Comparison of ENCODE assay signal across 12 cellular contexts in the genomic region with DNA sequence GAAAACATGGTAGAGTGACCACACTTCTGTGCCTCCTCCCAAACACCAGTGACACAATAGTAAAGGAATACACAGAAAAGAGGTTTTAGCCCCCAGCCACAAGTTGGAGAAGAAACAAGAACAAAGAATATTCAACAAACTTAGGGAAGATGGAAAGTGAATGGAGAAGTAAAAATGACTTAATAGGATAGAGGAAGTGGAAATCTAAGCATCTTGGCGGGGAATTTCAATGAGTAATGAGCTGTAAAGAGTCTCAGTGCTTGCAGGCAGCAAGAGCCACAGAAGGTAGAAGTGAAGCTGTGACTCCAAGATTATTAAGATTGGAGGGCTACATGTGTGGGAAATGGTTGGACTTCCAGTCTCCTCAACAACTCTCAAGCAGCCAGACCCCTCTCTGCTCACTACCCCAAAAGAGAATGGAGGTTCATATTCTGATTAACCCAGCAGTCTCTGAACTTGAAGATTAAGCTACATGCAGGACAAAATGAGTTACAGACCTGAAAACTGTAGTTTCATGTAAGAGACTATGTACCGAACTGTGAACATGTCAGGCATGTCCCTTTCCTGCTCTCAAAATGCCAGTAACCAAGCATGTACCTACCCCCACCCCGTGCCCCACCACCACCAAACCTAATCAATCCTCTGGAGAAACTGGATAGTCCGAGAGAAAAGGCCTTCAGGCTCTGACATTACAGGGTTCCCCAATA. TPM values are rescaled to one million over a fixed set of nuclear protein-coding genes. Genes with fewer than 3 reads are reported as not detected.
DNase-seq lines count a peak whose midpoint lies in the region; ATAC-seq, FAIRE-seq and TF ChIP-seq lines count a peak whose summit lies in the region.
"Had no signal": no experiment of that assay in that cellular context is flagged by ENCODE, and none has a peak within 500 bp of the region (broad histone marks: within the 10 kb centered on the region; RNA-seq: fewer than 3 reads in every experiment).

No MANE protein-coding gene starts in this region.

- H3K4me2 ChIP-seq in GM12878 (ENCODE audit: control insufficient read depth, insufficient read depth): peak overlapping the region; percentile 65

- SMC1A ChIA-PET in GM12878 (lab: Charles Lee; ENCODE audit: uncharacterized antibody, unreplicated experiment): interaction anchor here (1.0 to 2.4 kb wide), 7 partner anchors 9 to 104 kb away, joined by 3 to 10 read pairs (median 6); no protein-coding TSS in a partner anchor

- RAD21 ChIA-PET in GM12878 (lab: Charles Lee; ENCODE audit: unreplicated experiment): interaction anchor here (0.7 to 1.9 kb wide), 11 partner anchors 8 to 104 kb away, joined by 3 to 12 read pairs (median 4); partner anchors contain the start of gene HNRNPLL

- H3K9me3 ChIP-seq in GM12878 (replicated peaks; ENCODE audit: control insufficient read depth, insufficient read depth, low read length) (peaks cover 1% of the 10 kb centered on the region; the same call in 2 of the 3 replicates), HAP-1 (no peaks in the 10 kb centered on the region)
- H3K9me3 ChIP-seq in naive thymus-derived CD4-positive, alpha-beta T cell (ENCODE audit: control insufficient read depth in 2 of 3, low read length in 3 of 3): no peaks in the 10 kb centered on the region
- H3K9me3 ChIP-seq: colonic mucosa had no signal

- TF ChIP-seq CTCF in GM10248 (IDR thresholded peaks at IDR 0.05; ENCODE audit: control extremely low read depth, extremely low read depth, low read depth, missing control alignments) (no peak), GM12878 (IDR thresholded peaks at IDR 0.05 in 2 of 3, conservative IDR thresholded peaks at IDR 0.05 in 1 of 3; ENCODE audit: control insufficient read depth in 2 of 3, extremely low read depth in 1 of 3, insufficient read depth in 1 of 3, low read depth in 3 of 3, low read length in 3 of 3) (no peak)

- TF ChIP-seq POLR2A in GM12878 (IDR thresholded peaks at IDR 0.05; ENCODE audit: low read depth, low read length): no peak

- H3K4me1 ChIP-seq in GM12878 (ENCODE audit: control insufficient read depth, insufficient read depth, low read length) (peaks cover 9% of the 10 kb centered on the region; the same call in 1 of the 2 replicates), HAP-1 (no peaks in the 10 kb centered on the region; the same call in 1 of the 2 replicates)
- H3K4me1 ChIP-seq in naive thymus-derived CD4-positive, alpha-beta T cell (ENCODE audit: control insufficient read depth in 2 of 2, insufficient read depth in 2 of 2, low read length in 2 of 2): no peaks in the 10 kb centered on the region
- H3K4me1 ChIP-seq: colonic mucosa had no signal

- H3K4me3 ChIP-seq in GM12878 (no peak overlapping the region), HAP-1 (no peak overlapping the region)
- no peak overlapping the region for H3K4me3 ChIP-seq in naive thymus-derived CD4-positive, alpha-beta T cell (ENCODE audit: low read length)
- H3K4me3 ChIP-seq: colonic mucosa had no signal

- no peak overlapping the region for H2AFZ ChIP-seq in GM12878 (ENCODE audit: control insufficient read depth, low read depth, low read length)

- ATAC-seq in HG03432 (IDR thresholded peaks at IDR 0.05; ENCODE audit: unreplicated experiment) (peak; percentile 77), GM12878 (peak; percentile 68), HG03460 (IDR thresholded peaks at IDR 0.05; ENCODE audit: unreplicated experiment) (no peak)
- peak; percentile 70 for ATAC-seq in naive thymus-derived CD4-positive, alpha-beta T cell
- ATAC-seq: activated CD8-positive, alpha-beta memory T cell treated with anti-CD3 and anti-CD28 coated beads, Interleukin-2, amount 10 ng/mL, durations not matched to agents 7 days and 5 days had no signal

- WGBS in GM12878 (ENCODE audit: insufficient coverage, insufficient replicate concordance, low lambda C conversion rate, missing lambda C conversion rate): 13% methylated on average over 4 of the region's 4 CpGs

- H3K36me3 ChIP-seq in GM12878 (ENCODE audit: control insufficient read depth in 2 of 2, insufficient read depth in 2 of 2, low read length in 1 of 2): no peaks in the 10 kb centered on the region
- H3K36me3 ChIP-seq in naive thymus-derived CD4-positive, alpha-beta T cell (ENCODE audit: control insufficient read depth in 2 of 3, insufficient read depth in 3 of 3, low read length in 3 of 3): no peaks in the 10 kb centered on the region
- no peaks in the 10 kb centered on the region for H3K36me3 ChIP-seq in HAP-1 (replicated peaks)
- H3K36me3 ChIP-seq: colonic mucosa had no signal

- no peak overlapping the region for H3K27ac ChIP-seq in GM12878 (ENCODE audit: control insufficient read depth, insufficient read depth)
- H3K27ac ChIP-seq in naive thymus-derived CD4-positive, alpha-beta T cell (ENCODE audit: low read depth, low read length): no peak overlapping the region
- H3K27ac ChIP-seq: colonic mucosa, RWPE1 had no signal

- POLR2A ChIA-PET in GM10248 (lab: Yijun Ruan, JAX): interaction anchor here (0.5 to 1.5 kb wide), 3 partner anchors 37 to 132 kb away, joined by 4 to 10 read pairs (median 8); partner anchors contain the start of gene SRSF7
- POLR2A ChIA-PET in GM12878 (lab: Charles Lee): interaction anchor here (0.7 to 2.8 kb wide), 6 partner anchors 8 to 77 kb away, joined by 3 to 9 read pairs (median 5); no protein-coding TSS in a partner anchor
- POLR2A ChIA-PET in naive thymus-derived CD4-positive, alpha-beta T cell (lab: Charles Lee): no interaction called here

- peaks cover 0 to 5% (median 0%) of the 10 kb centered on the region in 5 donors for H3K36me3 Mint-ChIP-seq in naive thymus-derived CD4-positive, alpha-beta T cell
- H3K36me3 Mint-ChIP-seq: type B pancreatic cell had no signal

- no peak overlapping the region for H3K9ac ChIP-seq in GM12878 (ENCODE audit: control insufficient read depth, insufficient read depth, low read length)

- H3K4me1 Mint-ChIP-seq in naive thymus-derived CD4-positive, alpha-beta T cell: peaks cover 0 to 19% (median 0%) of the 10 kb centered on the region in 7 donors

- no peak overlapping the region for H3K27ac Mint-ChIP-seq in naive thymus-derived CD4-positive, alpha-beta T cell
- H3K27ac Mint-ChIP-seq: activated CD8-positive, alpha-beta memory T cell treated with anti-CD3 and anti-CD28 coated beads, Interleukin-2, amount 10 ng/mL, durations not matched to agents 7 days and 5 days had no signal

- H3K4me3 Mint-ChIP-seq in naive thymus-derived CD4-positive, alpha-beta T cell: no peak overlapping the region
- H3K4me3 Mint-ChIP-seq: activated CD8-positive, alpha-beta memory T cell treated with anti-CD3 and anti-CD28 coated beads, Interleukin-2, amount 10 ng/mL, durations not matched to agents 7 days and 5 days had no signal

- TF ChIP-seq EP300 in GM12878 (IDR thresholded peaks at IDR 0.05; ENCODE audit: borderline replicate concordance in 1 of 2, control insufficient read depth in 1 of 2, low read depth in 2 of 2, low read length in 2 of 2): peak in 1 of 2 experiments; percentile 48; a peak in 1 of 4 replicates

- H4K20me1 ChIP-seq in GM12878 (ENCODE audit: control insufficient read depth, insufficient read depth): no peaks in the 10 kb centered on the region

- in situ Hi-C loops in GM12878 (cut with MboI): no loop called here
- in situ Hi-C loops in HAP-1 (cut with MboI; ENCODE audit: low sequenced_read_pairs): no loop called here

- FAIRE-seq in GM12878 (lab: Jason Lieb, UNC): peak; percentile 64

- peak; percentile 46 for DNase-seq in GM10248 (ENCODE audit: extremely low spot score)
- no peak for DNase-seq in GM12878 (ENCODE audit: low read depth, low spot score)
- DNase-seq in naive thymus-derived CD4-positive, alpha-beta T cell: no peak
- no peak for DNase-seq in HAP-1 (ENCODE audit: low spot score in 2 of 2)
- no peak for DNase-seq in KG1 (lab: John Stamatoyannopoulos, UW)
- no peak for DNase-seq in NCI-H748 (lab: John Stamatoyannopoulos, UW; ENCODE audit: unreplicated experiment)
- DNase-seq: activated CD8-positive, alpha-beta memory T cell treated with anti-CD3 and anti-CD28 coated beads, Interleukin-2, amount 10 ng/mL, durations not matched to agents 7 days and 5 days; colonic mucosa had no signal

- TF ChIP-seq RAD21 in GM12878 (IDR thresholded peaks at IDR 0.05; ENCODE audit: insufficient read depth, low read depth, low read length): no peak

- H3K9me3 Mint-ChIP-seq in naive thymus-derived CD4-positive, alpha-beta T cell: no peaks in the 10 kb centered on the region

- no TSS peak for BruUV-seq in GM12878 (replicated peaks; lab: Mats Ljungman, UMichigan)

- H3K27me3 ChIP-seq in GM12878 (replicated peaks in 1 of 2; ENCODE audit: control insufficient read depth in 2 of 2, insufficient read depth in 2 of 2, low read length in 1 of 2) (0 out of 4 replicates have a peak, but pooled peaks cover 0 to 1% of the 10 kb centered on the region in 2 experiments), HAP-1 (ENCODE audit: low read depth) (no peaks in the 10 kb centered on the region)
- no peaks in the 10 kb centered on the region for H3K27me3 ChIP-seq in naive thymus-derived CD4-positive, alpha-beta T cell (ENCODE audit: control insufficient read depth in 2 of 2, insufficient read depth in 2 of 2, low read length in 2 of 2)
- H3K27me3 ChIP-seq: colonic mucosa had no signal

- no peaks in the 10 kb centered on the region for H3K79me2 ChIP-seq in GM12878 (ENCODE audit: control insufficient read depth, insufficient read depth, low read length)

- CTCF ChIA-PET in GM10248 (lab: Yijun Ruan, JAX) (interaction anchor here (0.8 to 5.5 kb wide), 6 partner anchors 8 to 38 kb away, joined by 3 to 31 read pairs (median 5); partner anchors contain the start of gene HNRNPLL), GM12878 (lab: Yijun Ruan, JAX) (interaction anchor here (0.9 to 1.2 kb wide), 6 partner anchors 8 to 38 kb away, joined by 3 to 5 read pairs (median 4); no protein-coding TSS in a partner anchor)
- CTCF ChIA-PET in naive thymus-derived CD4-positive, alpha-beta T cell (lab: Charles Lee): interaction anchor here (0.8 kb wide), 1 partner anchor 18 kb away, joined by 4 read pairs; no protein-coding TSS in a partner anchor

- H3K27me3 Mint-ChIP-seq in naive thymus-derived CD4-positive, alpha-beta T cell: peaks cover 0 to 5% (median 0%) of the 10 kb centered on the region in 5 donors
- H3K27me3 Mint-ChIP-seq: activated CD8-positive, alpha-beta memory T cell treated with anti-CD3 and anti-CD28 coated beads, Interleukin-2, amount 10 ng/mL, durations not matched to agents 7 days and 5 days; type B pancreatic cell had no signal

- intact Hi-C loops in GM12878 (cut with micrococcal nuclease; ENCODE audit: unreplicated experiment): loop anchor here (10.0 kb wide), 1 partner anchor 505 kb away; the partner anchor contains the start of gene SOS1
- intact Hi-C loops in naive thymus-derived CD4-positive, alpha-beta T cell (cut with micrococcal nuclease): no loop called here

RNA-seq across cellular contexts. Expression of gene HNRNPLL, which starts 16.9 kb away (rescaled TPM):
- total RNA-seq in GM12878 (2013; cell fraction: nucleolus; rRNA removed): 81.6 and 94.0 TPM in 2 replicates
- total RNA-seq in GM12878 (2014; rRNA removed) (3.1 and 3.5 TPM in 2 replicates), GM12878 (2014; rRNA removed; fragmentation: Illumina TruSeq; extraction: Trizol) (2.4 and 2.7 TPM in 2 replicates), GM12878 (2021) (3.2 and 4.0 TPM in 2 replicates)
- polyA plus RNA-seq in GM12878 (2011; ENCODE audit: low read depth): 10.1 TPM
- polyA plus RNA-seq in GM12878 (2011; rRNA removed) (27.1 and 43.6 TPM in 2 replicates), GM12878 (2014; fragmentation: Illumina TruSeq; extraction: Trizol) (2.0 and 2.9 TPM in 2 replicates), GM12878 (2014; fragmentation: Nextera tagmentation; extraction: Ambion mirVana) (1 to 10 TPM in 1 of 2 experiments, under 1 TPM in 1; 0.98 to 1.5 TPM), GM12878 (2014; rRNA removed) (1.8 and 3.2 TPM in 2 replicates), GM12878 (2016; fragmentation: Nextera tagmentation; extraction: Ambion mirVana) (10 to 100 TPM in 1 of 2 experiments, 1 to 10 TPM in 1; 8.3 to 10.5 TPM)
- 8.7 and 10.7 TPM in 2 replicates for polyA plus RNA-seq in GM12878 (2011; cell fraction: cytosol; rRNA removed)
- 15.3 and 18.0 TPM in 2 replicates for polyA plus RNA-seq in GM12878 (2011; cell fraction: nucleus; rRNA removed)
- 10.2 and 15.8 TPM in 2 replicates for polyA plus RNA-seq in GM12878 (2012)
- polyA minus RNA-seq in GM12878 (2011; rRNA and poly(A)+ RNA removed): 14.0 and 19.8 TPM in 2 replicates
- 7.9 and 10.4 TPM in 2 replicates for polyA minus RNA-seq in GM12878 (2011; cell fraction: cytosol; rRNA and poly(A)+ RNA removed)
- 19.5 and 24.5 TPM in 2 replicates for polyA minus RNA-seq in GM12878 (2011; cell fraction: nucleus; rRNA and poly(A)+ RNA removed)
- total RNA-seq in naive thymus-derived CD4-positive, alpha-beta T cell: 10 to 100 TPM; 10.1 to 66.8 (median 30.2) TPM
- 10 to 100 TPM; 14.1 to 16.4 TPM for polyA plus RNA-seq in naive thymus-derived CD4-positive, alpha-beta T cell

RNA-seq across cellular contexts. Expression of gene GALM, which starts 46.3 kb away (rescaled TPM):
- 17.5 and 23.2 TPM in 2 replicates for total RNA-seq in GM12878 (2013; cell fraction: nucleolus; rRNA removed)
- total RNA-seq in GM12878 (2014; rRNA removed): 1.1 and 1.6 TPM in 2 replicates
- 0.83 and 1.1 TPM in 2 replicates for total RNA-seq in GM12878 (2014; rRNA removed; fragmentation: Illumina TruSeq; extraction: Trizol)
- 1.1 and 1.8 TPM in 2 replicates for total RNA-seq in GM12878 (2021)
- polyA plus RNA-seq in GM12878 (2011; ENCODE audit: low read depth): 7.8 TPM
- polyA plus RNA-seq in GM12878 (2011; rRNA removed): 1.7 and 1.9 TPM in 2 replicates
- polyA plus RNA-seq in GM12878 (2011; cell fraction: cytosol; rRNA removed): 1.3 and 1.4 TPM in 2 replicates
- polyA plus RNA-seq in GM12878 (2011; cell fraction: nucleus; rRNA removed): 0.34 and 0.66 TPM in 2 replicates
- 4.3 and 8.5 TPM in 2 replicates for polyA plus RNA-seq in GM12878 (2012)
- 0.74 and 1.4 TPM in 2 replicates for polyA plus RNA-seq in GM12878 (2014; fragmentation: Illumina TruSeq; extraction: Trizol)
- 1 to 10 TPM; 1.5 to 1.7 TPM for polyA plus RNA-seq in GM12878 (2014; fragmentation: Nextera tagmentation; extraction: Ambion mirVana)
- polyA plus RNA-seq in GM12878 (2014; rRNA removed): 1.1 and 2.0 TPM in 2 replicates
- polyA plus RNA-seq in GM12878 (2016; fragmentation: Nextera tagmentation; extraction: Ambion mirVana): 1 to 10 TPM; 3.9 to 4.0 TPM
- 1.4 and 2.0 TPM in 2 replicates for polyA minus RNA-seq in GM12878 (2011; rRNA and poly(A)+ RNA removed)
- 0.94 TPM in 1 of 2 replicates, not detected in the other for polyA minus RNA-seq in GM12878 (2011; cell fraction: cytosol; rRNA and poly(A)+ RNA removed)
- polyA minus RNA-seq in GM12878 (2011; cell fraction: nucleus; rRNA and poly(A)+ RNA removed): 1.1 TPM in 2 replicates
- 10 to 100 TPM in 4 of 5 experiments, 1 to 10 TPM in 1; 4.3 to 52.5 (median 14.4) TPM for total RNA-seq in naive thymus-derived CD4-positive, alpha-beta T cell
- 10 to 100 TPM; 14.7 to 17.5 TPM for polyA plus RNA-seq in naive thymus-derived CD4-positive, alpha-beta T cell
